ENCODE assay signal across 8 cellular contexts in genomic region chr6:28940859-28941680, GRCh38. TPM values are rescaled to one million over a fixed set of nuclear protein-coding genes. Genes with fewer than 3 reads are reported as not detected.
A peak's percentile ranks its signal among the peaks of the same experiment; 100 is the strongest.
DNase-seq lines count a peak whose midpoint lies in the region; ATAC-seq and TF ChIP-seq lines count a peak whose summit lies in the region.

No MANE protein-coding gene starts in this region.

- H3K9me3 ChIP-seq in lower lobe of right lung, result no peaks in the 10 kb centered on the region

- H3K4me3 ChIP-seq in lower lobe of right lung, result peak overlapping the region; percentile 56

- peak; percentile 62 for DNase-seq in AG09319 (ENCODE audit: extremely low read depth, low read depth)
- peak; percentile 97 for DNase-seq in NCI-H748 treated with DMSO at 0.1 percent for 48 hours (lab: John Stamatoyannopoulos, UW)
- DNase-seq in activated CD4-positive, alpha-beta T cell treated with anti-CD3 and anti-CD28 coated beads, Interleukin-2, amount 50 U/mL, for 4 hours, result peak; percentile 68 to 69
- DNase-seq in ecto neural progenitor cell (ENCODE audit: low spot score), result peak; percentile 80
- peak; percentile 64 for DNase-seq in lower lobe of right lung
- DNase-seq in stimulated activated CD4-positive, alpha-beta T cell treated with anti-CD3 and anti-CD28 coated beads, Interleukin-4, amount 100 ng/mL, for 48 hours (ENCODE audit: low read depth in 2 of 2), result peak; percentile 70

- no peaks in the 10 kb centered on the region for H3K27me3 ChIP-seq in lower lobe of right lung (ENCODE audit: low read depth)

- intact Hi-C loops in lower lobe of right lung (cut with DNase I), result no loop called here

- peak overlapping the region; percentile 73 for H3K27ac ChIP-seq in lower lobe of right lung

- TF ChIP-seq CTCF in AG09319 (IDR thresholded peaks at IDR 0.05; ENCODE audit: low read depth, low read length), result no peak
- TF ChIP-seq CTCF in lower lobe of right lung (IDR thresholded peaks at IDR 0.05), result no peak

- no peaks in the 10 kb centered on the region for H3K36me3 ChIP-seq in lower lobe of right lung

- ATAC-seq in GM19043 (IDR thresholded peaks at IDR 0.05; ENCODE audit: low read depth, unreplicated experiment), result peak; percentile 53
- peak; percentile 61 for ATAC-seq in HG03439 (IDR thresholded peaks at IDR 0.05; ENCODE audit: unreplicated experiment)
- peak; percentile 86 to 88 for ATAC-seq in lower lobe of right lung

- H3K4me1 ChIP-seq in lower lobe of right lung, result peaks cover 17% of the 10 kb centered on the region

RNA-seq across cellular contexts. Expression of gene TRIM27, which starts 17.3 kb away (rescaled TPM):
- total RNA-seq in lower lobe of right lung, result 46.6 TPM

Comparison
In these comparisons a context has a peak if more than half of its experiments do, and no peak if none do; other contexts are left out.
1. Peak in every context shown above with its lines: DNase-seq, ATAC-seq, H3K4me3 ChIP-seq and H3K27ac ChIP-seq.